Comparison of ENCODE assay signal across 21 cellular contexts in genomic region chr3:122063908-122064307, GRCh38. TPM values are rescaled to one million over a fixed set of nuclear protein-coding genes. Genes with fewer than 3 reads are reported as not detected.
DNase-seq lines count a peak whose midpoint lies in the region; ATAC-seq, FAIRE-seq and TF ChIP-seq lines count a peak whose summit lies in the region.
"Had no signal": no experiment of that assay in that cellular context is flagged by ENCODE, and none has a peak within 500 bp of the region (broad histone marks: within the 10 kb centered on the region; RNA-seq: fewer than 3 reads in every experiment).

No MANE protein-coding gene starts in this region.

- peaks cover 10% of the 10 kb centered on the region for H3K27me3 Mint-ChIP-seq in activated T-helper 17 cell treated with anti-CD3 and anti-CD28 coated beads, Interleukin-2, amount 50 U/mL, for 72 hours
- H3K27me3 Mint-ChIP-seq in type B pancreatic cell: no peaks in the 10 kb centered on the region

- TF ChIP-seq CTCF in mucosa of descending colon (IDR thresholded peaks at IDR 0.05): no peak
- no peak for TF ChIP-seq CTCF in type B pancreatic cell (conservative IDR thresholded peaks at IDR 0.05)

- H3K4me3 Mint-ChIP-seq in activated T-helper 17 cell treated with anti-CD3 and anti-CD28 coated beads, Interleukin-2, amount 50 U/mL, for 72 hours: no peak overlapping the region
- no peak overlapping the region for H3K4me3 Mint-ChIP-seq in type B pancreatic cell
- H3K4me3 Mint-ChIP-seq: activated CD4-positive, alpha-beta T cell treated with anti-CD3 and anti-CD28 coated beads for 36 hours; activated naive CD4-positive, alpha-beta T cell treated with anti-CD3 and anti-CD28 coated beads for 36 hours; T-helper 17 cell had no signal

- H3K9me3 ChIP-seq in mucosa of descending colon: no peaks in the 10 kb centered on the region
- H3K9me3 ChIP-seq: gastrocnemius medialis, HAP-1, suprapubic skin had no signal

- peak; percentile 50 for FAIRE-seq in GM12892 (lab: Jason Lieb, UNC)
- FAIRE-seq: colon had no signal

- no peak overlapping the region for H3K27ac Mint-ChIP-seq in activated T-helper 17 cell treated with anti-CD3 and anti-CD28 coated beads, Interleukin-2, amount 50 U/mL, for 72 hours
- no peak overlapping the region for H3K27ac Mint-ChIP-seq in type B pancreatic cell
- H3K27ac Mint-ChIP-seq: activated CD4-positive, alpha-beta T cell treated with anti-CD3 and anti-CD28 coated beads for 36 hours; activated naive CD4-positive, alpha-beta T cell treated with anti-CD3 and anti-CD28 coated beads for 36 hours; T-helper 17 cell had no signal

- peak; percentile 55 for ATAC-seq in HG03432 (IDR thresholded peaks at IDR 0.05; ENCODE audit: unreplicated experiment)
- ATAC-seq in mucosa of descending colon: peak; percentile 35
- no peak for ATAC-seq in activated T-helper 17 cell treated with anti-CD3 and anti-CD28 coated beads, Interleukin-2, amount 50 U/mL, for 72 hours (replicated peaks)
- ATAC-seq: activated CD4-positive, alpha-beta T cell treated with anti-CD3 and anti-CD28 coated beads for 36 hours; gastrocnemius medialis; T-helper 17 cell had no signal

- TF ChIP-seq POLR2A in GM12892 (IDR thresholded peaks at IDR 0.05; ENCODE audit: low read depth, low read length): no peak

- no peaks in the 10 kb centered on the region for H3K4me1 ChIP-seq in mucosa of descending colon (ENCODE audit: low read depth)
- H3K4me1 ChIP-seq: gastrocnemius medialis, HAP-1, suprapubic skin had no signal

- no peak overlapping the region for H3K4me3 ChIP-seq in mucosa of descending colon
- H3K4me3 ChIP-seq: gastrocnemius medialis, HAP-1, suprapubic skin had no signal

- H3K4me1 Mint-ChIP-seq in activated T-helper 17 cell treated with anti-CD3 and anti-CD28 coated beads, Interleukin-2, amount 50 U/mL, for 72 hours: no peaks in the 10 kb centered on the region
- H3K4me1 Mint-ChIP-seq in type B pancreatic cell (ENCODE audit: unreplicated experiment): no peaks in the 10 kb centered on the region

- H3K9me3 Mint-ChIP-seq in activated T-helper 17 cell treated with anti-CD3 and anti-CD28 coated beads, Interleukin-2, amount 50 U/mL, for 72 hours: no peaks in the 10 kb centered on the region
- H3K9me3 Mint-ChIP-seq in type B pancreatic cell: peaks cover 2% of the 10 kb centered on the region
- H3K9me3 Mint-ChIP-seq: activated naive CD4-positive, alpha-beta T cell treated with anti-CD3 and anti-CD28 coated beads for 36 hours had no signal

- no peaks in the 10 kb centered on the region for H3K36me3 ChIP-seq in mucosa of descending colon (ENCODE audit: low read depth)
- H3K36me3 ChIP-seq: gastrocnemius medialis, HAP-1, suprapubic skin had no signal

- no peak for DNase-seq in GM12892 (ENCODE audit: insufficient read length)
- peak; percentile 25 for DNase-seq in OCI-M1 (lab: John Stamatoyannopoulos, UW)
- no peak for DNase-seq in mucosa of descending colon
- no peak for DNase-seq in NCI-H146 (lab: John Stamatoyannopoulos, UW)
- DNase-seq in DMS114 treated with DMSO at 0.1 percent for 48 hours (lab: John Stamatoyannopoulos, UW; ENCODE audit: unreplicated experiment): no peak
- DNase-seq in type B pancreatic cell (ENCODE audit: extremely low spot score, unreplicated experiment): no peak
- DNase-seq: activated CD4-positive, alpha-beta T cell treated with anti-CD3 and anti-CD28 coated beads for 36 hours; activated naive CD4-positive, alpha-beta T cell treated with anti-CD3 and anti-CD28 coated beads for 36 hours; DMS79; gastrocnemius medialis; IMR-90; NCI-H1417 treated with DMSO at 0.1 percent for 48 hours; NCI-H510A; T-helper 17 cell had no signal

- intact Hi-C loops in mucosa of descending colon (cut with DNase I, micrococcal nuclease): no loop called here

- H3K36me3 Mint-ChIP-seq in activated T-helper 17 cell treated with anti-CD3 and anti-CD28 coated beads, Interleukin-2, amount 50 U/mL, for 72 hours (ENCODE audit: low read depth): no peaks in the 10 kb centered on the region
- H3K36me3 Mint-ChIP-seq in type B pancreatic cell: no peaks in the 10 kb centered on the region

RNA-seq across cellular contexts. Expression of gene CD86, which starts 8.7 kb away (rescaled TPM):
- polyA plus RNA-seq in GM12892 (2012; ENCODE audit: missing spikeins): 21.2 TPM
- total RNA-seq in mucosa of descending colon (1 to 10 TPM; 3.7 to 5.8 (median 5.1) TPM), type B pancreatic cell (ENCODE audit: low replicate concordance) (not detected in 2 replicates)
- 1 to 10 TPM; 1.8 to 4.4 TPM for total RNA-seq in activated T-helper 17 cell treated with anti-CD3 and anti-CD28 coated beads, Interleukin-2, amount 50 U/mL, for 72 hours
- total RNA-seq: activated naive CD4-positive, alpha-beta T cell treated with anti-CD3 and anti-CD28 coated beads for 36 hours; IMR-90; renal cortical epithelial cell had no signal
- polyA plus RNA-seq: IMR-90, neural cell had no signal

RNA-seq across cellular contexts. Expression of gene ILDR1, which starts 41.9 kb away (rescaled TPM):
- polyA plus RNA-seq in GM12892 (2012; ENCODE audit: missing spikeins): 3.3 TPM
- total RNA-seq in mucosa of descending colon: 10 to 100 TPM; 10.9 to 36.8 (median 17.2) TPM
- 1 to 10 TPM in 1 of 2 donors, under 1 TPM in 1; 0.21 to 1.4 TPM for total RNA-seq in activated T-helper 17 cell treated with anti-CD3 and anti-CD28 coated beads, Interleukin-2, amount 50 U/mL, for 72 hours
- total RNA-seq in type B pancreatic cell (ENCODE audit: low replicate concordance): 2.6 and 6.4 TPM in 2 replicates
- total RNA-seq: activated naive CD4-positive, alpha-beta T cell treated with anti-CD3 and anti-CD28 coated beads for 36 hours; gastrocnemius medialis; IMR-90 had no signal
- polyA plus RNA-seq: IMR-90, neural cell had no signal
